Comparison of ENCODE assay signal across 27 cellular contexts in the genomic region with DNA sequence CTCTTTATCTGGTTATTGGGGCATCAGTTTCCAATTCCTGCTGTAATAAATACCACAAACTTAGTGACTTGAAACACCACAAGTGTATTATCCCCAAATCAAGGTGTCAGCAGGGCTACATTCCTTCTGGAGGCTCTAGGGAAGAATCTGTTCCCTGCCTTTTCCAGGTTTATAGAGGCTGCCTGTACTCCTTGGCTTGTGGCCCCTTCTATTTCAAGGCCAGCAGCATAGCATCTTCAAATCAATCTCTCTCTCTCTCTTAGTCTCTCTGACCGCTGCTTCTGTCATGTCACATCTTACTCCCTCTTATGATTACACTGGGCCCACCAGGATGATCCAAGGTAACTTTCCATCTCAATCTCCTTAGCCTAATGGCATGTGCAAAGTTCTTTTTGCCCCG.
"Had no signal": no experiment of that assay in that cellular context is flagged by ENCODE, and none has a peak within 500 bp of the region (broad histone marks: within the 10 kb centered on the region; RNA-seq: fewer than 3 reads in every experiment).

No MANE protein-coding gene starts in this region.

- FAIRE-seq: colon, endometrium, islet of Langerhans had no signal

- H3K36me3 ChIP-seq: esophagus squamous epithelium, gastrocnemius medialis, heart right ventricle, left lung, lower lobe of right lung had no signal

- H3K27ac Mint-ChIP-seq: mesothelial cell of epicardium had no signal

- H3K4me1 Mint-ChIP-seq: naive B cell had no signal

- H3K27me3 ChIP-seq: dorsolateral prefrontal cortex, gastrocnemius medialis, heart right ventricle, left lung had no signal

- DNase-seq: dermis blood vessel endothelial cell; dorsolateral prefrontal cortex; effector CD4-positive, alpha-beta T cell; effector memory CD4-positive, alpha-beta T cell; erythroblast; esophagus squamous epithelium; foreskin fibroblast; foreskin melanocyte; gastrocnemius medialis; glutamatergic neuron; head of caudate nucleus; heart right ventricle; hippocampal formation; left cardiac atrium; left lung; left ventricle myocardium superior; lower lobe of right lung; mesenchymal stem cell; mucosa of descending colon; naive B cell had no signal

- H3K9me3 ChIP-seq: esophagus squamous epithelium, gastrocnemius medialis, left lung, lower lobe of right lung, mucosa of descending colon had no signal

- ATAC-seq: esophagus mucosa, gastrocnemius medialis, heart right ventricle, left cardiac atrium, left lung, left ventricle myocardium superior, lower lobe of right lung, mucosa of descending colon had no signal

- H3K27me3 Mint-ChIP-seq: naive B cell had no signal

- H3K4me1 ChIP-seq: esophagus squamous epithelium, gastrocnemius medialis, left lung, lower lobe of right lung had no signal

- H3K4me3 Mint-ChIP-seq: mesothelial cell of epicardium, naive B cell had no signal

- H3K4me3 ChIP-seq: coronary artery, dorsolateral prefrontal cortex, esophagus squamous epithelium, gastrocnemius medialis, heart right ventricle, left lung, lower lobe of right lung, mucosa of descending colon had no signal

- H3K27ac ChIP-seq: coronary artery, dorsolateral prefrontal cortex, epithelial cell of prostate, esophagus squamous epithelium, gastrocnemius medialis, heart right ventricle, left lung, lower lobe of right lung had no signal
